In genomic region chr1:170126691-170127090, GRCh38 we compare ENCODE assay signal across 9 cellular contexts.
DNase-seq lines count a peak whose midpoint lies in the region; ATAC-seq and TF ChIP-seq lines count a peak whose summit lies in the region.
"Had no signal": no experiment of that assay in that cellular context is flagged by ENCODE, and none has a peak within 500 bp of the region (broad histone marks: within the 10 kb centered on the region; RNA-seq: fewer than 3 reads in every experiment).

No MANE protein-coding gene starts in this region.

- no peak overlapping the region for H3K4me3 ChIP-seq in GM12865 (ENCODE audit: low read depth, low read length)
- H3K4me3 ChIP-seq: thoracic aorta had no signal

- peak; percentile 97 for ATAC-seq in GM21576 (IDR thresholded peaks at IDR 0.05; ENCODE audit: unreplicated experiment)

- TF ChIP-seq CTCF in GM12865 (IDR thresholded peaks at IDR 0.05; ENCODE audit: insufficient read depth, low read depth, low read length, missing control alignments) = peak; percentile 27

- DNase-seq in GM12865 (ENCODE audit: low read depth) (peak; percentile 87), HPDE6-E6E7 (ENCODE audit: extremely low spot score) (peak; percentile 15), iPS DF 19.7 (ENCODE audit: low read depth, low spot score) (peak; percentile 45), NCI-H748 treated with DMSO at 0.1 percent for 48 hours (lab: John Stamatoyannopoulos, UW) (no peak), T-helper 2 cell (no peak)
- no peak for DNase-seq in stimulated activated CD4-positive, alpha-beta T cell treated with anti-CD3 and anti-CD28 coated beads, Interleukin-2, amount 100 ng/mL, for 24 hours
- DNase-seq in activated CD4-positive, alpha-beta T cell treated with anti-CD3 and anti-CD28 coated beads, Interleukin-2, amount 50 U/mL, for 1 hour = no peak

Comparison
In these comparisons a context has a peak if more than half of its experiments do, and no peak if none do; other contexts are left out.
1. DNase-seq: peak in GM12865 (single experiment), HPDE6-E6E7 (single experiment) and iPS DF 19.7 (single experiment); none in stimulated activated CD4-positive, alpha-beta T cell treated with anti-CD3 and anti-CD28 coated beads, Interleukin-2, amount 100 ng/mL, for 24 hours (0 of 2), activated CD4-positive, alpha-beta T cell treated with anti-CD3 and anti-CD28 coated beads, Interleukin-2, amount 50 U/mL, for 1 hour (single experiment), NCI-H748 treated with DMSO at 0.1 percent for 48 hours (single experiment) and T-helper 2 cell (0 of 5).